In genomic region chr1:109906160-109906838, GRCh38 we compare ENCODE assay signal across 9 cellular contexts. TPM values are rescaled to one million over a fixed set of nuclear protein-coding genes. Genes with fewer than 3 reads are reported as not detected.
DNase-seq lines count a peak whose midpoint lies in the region; ATAC-seq and TF ChIP-seq lines count a peak whose summit lies in the region.
"Had no signal": no experiment of that assay in that cellular context is flagged by ENCODE, and none has a peak within 500 bp of the region (broad histone marks: within the 10 kb centered on the region; RNA-seq: fewer than 3 reads in every experiment).

No MANE protein-coding gene starts in this region.

- H3K4me1 ChIP-seq in effector memory CD4-positive, alpha-beta T cell (ENCODE audit: control insufficient read depth, insufficient read depth, low read length, poor library complexity, severe bottlenecking), result peaks cover 23% of the 10 kb centered on the region
- peaks cover 8% of the 10 kb centered on the region for H3K4me1 ChIP-seq in osteoblast (ENCODE audit: insufficient read depth, low read length)

- H4K20me1 ChIP-seq in osteoblast (ENCODE audit: insufficient read depth, low read length), result no peaks in the 10 kb centered on the region

- H3K9me3 Mint-ChIP-seq in T-helper 1 cell treated with Interleukin-12 subunit alpha and Interleukin-12 subunit beta and Interleukin-4 antibody, amounts not matched to agents 30 μg/mL and 1 μg/mL, for 36 hours, result no peaks in the 10 kb centered on the region

- H3K27me3 ChIP-seq in effector memory CD4-positive, alpha-beta T cell (replicated peaks; ENCODE audit: control insufficient read depth, insufficient read depth, low read length, poor library complexity, severe bottlenecking), result no peaks in the 10 kb centered on the region
- H3K27me3 ChIP-seq in osteoblast (ENCODE audit: insufficient read depth, low read length), result no peaks in the 10 kb centered on the region

- H3K4me2 ChIP-seq in osteoblast (ENCODE audit: insufficient read depth, low read length), result no peak overlapping the region

- peak in 2 of 3 donors; percentile 22 to 24 for DNase-seq in effector memory CD4-positive, alpha-beta T cell
- DNase-seq in osteoblast (ENCODE audit: insufficient read length, low spot score, missing footprints) (no peak), medulla oblongata (ENCODE audit: extremely low spot score) (no peak), DMS153 (lab: John Stamatoyannopoulos, UW) (no peak), GDM1 (lab: John Stamatoyannopoulos, UW) (no peak)

- TF ChIP-seq CTCF in osteoblast (IDR thresholded peaks at IDR 0.05; ENCODE audit: extremely low read depth, low read depth, low read length), result no peak

- H3K36me3 Mint-ChIP-seq in T-helper 1 cell treated with Interleukin-12 subunit alpha and Interleukin-12 subunit beta and Interleukin-4 antibody, amounts not matched to agents 30 μg/mL and 1 μg/mL, for 36 hours (ENCODE audit: low read depth), result peaks cover 14% of the 10 kb centered on the region

- H3K4me1 Mint-ChIP-seq in T-helper 1 cell treated with Interleukin-12 subunit alpha and Interleukin-12 subunit beta and Interleukin-4 antibody, amounts not matched to agents 30 μg/mL and 1 μg/mL, for 36 hours (ENCODE audit: low read depth), result peaks cover 55% of the 10 kb centered on the region

- ATAC-seq in GM19023 (IDR thresholded peaks at IDR 0.05; ENCODE audit: unreplicated experiment) (peak; percentile 78), HG03039 (IDR thresholded peaks at IDR 0.05; ENCODE audit: unreplicated experiment) (peak; percentile 70)

- no peak overlapping the region for H3K4me3 ChIP-seq in effector memory CD4-positive, alpha-beta T cell (ENCODE audit: insufficient read depth, low read depth, low read length, poor library complexity, severe bottlenecking)
- no peak overlapping the region for H3K4me3 ChIP-seq in osteoblast (ENCODE audit: insufficient read depth, low read length)
- H3K4me3 ChIP-seq: thoracic aorta had no signal

- peak overlapping the region; percentile 64 for H3K27ac ChIP-seq in effector memory CD4-positive, alpha-beta T cell (ENCODE audit: insufficient read depth, low read length, poor library complexity, severe bottlenecking)
- H3K27ac ChIP-seq in osteoblast (ENCODE audit: low read depth, low read length), result no peak overlapping the region
- H3K27ac ChIP-seq: thoracic aorta had no signal

- no peaks in the 10 kb centered on the region for H3K9me3 ChIP-seq in effector memory CD4-positive, alpha-beta T cell (ENCODE audit: control insufficient read depth, low read length)
- no peaks in the 10 kb centered on the region for H3K9me3 ChIP-seq in osteoblast (ENCODE audit: low read depth, low read length)
- H3K9me3 ChIP-seq: thoracic aorta had no signal

- no peak overlapping the region for H2AFZ ChIP-seq in osteoblast (ENCODE audit: low read length)

- no peaks in the 10 kb centered on the region for H3K36me3 ChIP-seq in effector memory CD4-positive, alpha-beta T cell (ENCODE audit: control insufficient read depth, insufficient read depth, low read length)
- no peaks in the 10 kb centered on the region for H3K36me3 ChIP-seq in osteoblast (ENCODE audit: insufficient read depth, low read length)
- H3K36me3 ChIP-seq: thoracic aorta had no signal

- H3K79me2 ChIP-seq in osteoblast (ENCODE audit: insufficient read depth, low read length), result peaks cover 3% of the 10 kb centered on the region

- H3K4me3 Mint-ChIP-seq in T-helper 1 cell treated with Interleukin-12 subunit alpha and Interleukin-12 subunit beta and Interleukin-4 antibody, amounts not matched to agents 30 μg/mL and 1 μg/mL, for 36 hours, result peak overlapping the region; percentile 71

- peak overlapping the region; percentile 97 for H3K27ac Mint-ChIP-seq in T-helper 1 cell treated with Interleukin-12 subunit alpha and Interleukin-12 subunit beta and Interleukin-4 antibody, amounts not matched to agents 30 μg/mL and 1 μg/mL, for 36 hours

- no peaks in the 10 kb centered on the region for H3K27me3 Mint-ChIP-seq in T-helper 1 cell treated with Interleukin-12 subunit alpha and Interleukin-12 subunit beta and Interleukin-4 antibody, amounts not matched to agents 30 μg/mL and 1 μg/mL, for 36 hours (ENCODE audit: low read depth)

RNA-seq across cellular contexts. Expression of gene CSF1, which starts 4.3 kb away (rescaled TPM):
- total RNA-seq in osteoblast, result 38.0 and 53.9 TPM in 2 replicates

Comparison
In these comparisons a context has a peak if more than half of its experiments do, and no peak if none do; other contexts are left out.
1. DNase-seq: peak in effector memory CD4-positive, alpha-beta T cell (2 of 3); none in osteoblast (single experiment), medulla oblongata (single experiment), DMS153 (single experiment) and GDM1 (single experiment).